20 cellular contexts compared by ENCODE assay signal in genomic region chr4:103904126-103904525, GRCh38.
"Had no signal": no experiment of that assay in that cellular context is flagged by ENCODE, and none has a peak within 500 bp of the region (broad histone marks: within the 10 kb centered on the region; RNA-seq: fewer than 3 reads in every experiment).

No MANE protein-coding gene starts in this region.

- ATAC-seq: activated CD8-positive, alpha-beta T cell treated with anti-CD3 and anti-CD28 coated beads for 36 hours; activated naive CD4-positive, alpha-beta T cell treated with anti-CD3 and anti-CD28 coated beads, Interleukin-2, amount 50 U/mL, for 72 hours; activated T-cell treated with anti-CD3 and anti-CD28 coated beads, Interleukin-2, amount 50 U/mL, for 4 hours; effector memory CD8-positive, alpha-beta T cell; natural killer cell; stimulated activated naive B cell treated with anti-CD40 and anti-IgM and Interleukin-4, amounts not matched to agents 10 μg/mL and 1 μg/mL and 100 μg/mL, for 72 hours had no signal

- H3K4me3 ChIP-seq: left ventricle myocardium inferior, skin epidermis, thyroid gland, vagina had no signal

- H3K27me3 ChIP-seq: thyroid gland, vagina had no signal

- DNase-seq: activated B cell treated with CpG ODN at 0.5 μM for 24 hours; activated CD4-positive, alpha-beta T cell treated with anti-CD3 and anti-CD28 coated beads for 48 hours; activated CD8-positive, alpha-beta T cell treated with anti-CD3 and anti-CD28 coated beads for 36 hours; activated gamma-delta T cell; activated T-cell treated with anti-CD3 and anti-CD28 coated beads, Interleukin-2, amount 50 U/mL, for 4 hours; amniotic stem cell; cerebellar nuclear complex; effector memory CD8-positive, alpha-beta T cell; left ventricle myocardium inferior; natural killer cell; posterior cingulate gyrus; retina; stimulated activated CD4-positive, alpha-beta T cell treated with anti-CD3 and anti-CD28 coated beads, Interleukin-15, amount 100 ng/mL, for 24 hours; stimulated activated CD4-positive, alpha-beta T cell treated with anti-CD3 and anti-CD28 coated beads, Interleukin-4, amount 100 ng/mL, for 1 hour; stimulated activated naive B cell treated with anti-CD40 and anti-IgM and Interleukin-4, amounts not matched to agents 10 μg/mL and 1 μg/mL and 100 μg/mL, for 72 hours; thyroid gland had no signal

- H3K4me1 ChIP-seq: left ventricle myocardium inferior, thyroid gland, vagina had no signal

- H3K36me3 ChIP-seq: left ventricle myocardium inferior, thyroid gland, vagina had no signal

- H3K27ac ChIP-seq: left ventricle myocardium inferior, skin epidermis, thyroid gland, vagina had no signal

- FAIRE-seq: TTC549 had no signal

- H3K9me3 ChIP-seq: thyroid gland, vagina had no signal
